1 cellular context compared by ENCODE assay signal in the genomic region with DNA sequence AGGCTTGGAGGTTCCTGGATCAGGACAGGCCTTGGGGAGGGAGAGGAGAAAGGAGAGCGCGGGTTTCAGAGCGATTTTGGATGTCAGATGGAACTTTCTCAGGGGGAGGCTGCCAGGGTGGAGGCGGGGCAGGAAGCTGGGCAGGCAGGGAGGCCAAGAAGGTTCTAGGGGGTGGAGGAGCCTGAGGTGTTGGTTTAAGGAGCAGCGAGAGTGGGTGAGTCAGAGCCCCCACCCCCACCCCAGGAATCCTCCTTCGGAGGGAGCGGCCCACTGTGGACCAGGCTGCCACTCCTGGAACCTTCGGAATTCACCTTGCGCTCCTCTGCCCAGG.
TF ChIP-seq lines count a peak whose summit lies in the region.

No MANE protein-coding gene starts in this region.

TF ChIP-seq in GM23338, 12 proteins besides CTCF, POLR2A, EP300 and RAD21:
- no peak for TF ChIP-seq ZNF462 (CRISPR knock-in tag; IDR thresholded peaks at IDR 0.05)
- no peak for TF ChIP-seq CREB1 (CRISPR knock-in tag; IDR thresholded peaks at IDR 0.05; ENCODE audit: low read depth)
- TF ChIP-seq ZNF114 (CRISPR knock-in tag; IDR thresholded peaks at IDR 0.05): no peak
- no peak for TF ChIP-seq POLR2AphosphoS5 (IDR thresholded peaks at IDR 0.05; ENCODE audit: low read depth)
- TF ChIP-seq, protein P1, sequence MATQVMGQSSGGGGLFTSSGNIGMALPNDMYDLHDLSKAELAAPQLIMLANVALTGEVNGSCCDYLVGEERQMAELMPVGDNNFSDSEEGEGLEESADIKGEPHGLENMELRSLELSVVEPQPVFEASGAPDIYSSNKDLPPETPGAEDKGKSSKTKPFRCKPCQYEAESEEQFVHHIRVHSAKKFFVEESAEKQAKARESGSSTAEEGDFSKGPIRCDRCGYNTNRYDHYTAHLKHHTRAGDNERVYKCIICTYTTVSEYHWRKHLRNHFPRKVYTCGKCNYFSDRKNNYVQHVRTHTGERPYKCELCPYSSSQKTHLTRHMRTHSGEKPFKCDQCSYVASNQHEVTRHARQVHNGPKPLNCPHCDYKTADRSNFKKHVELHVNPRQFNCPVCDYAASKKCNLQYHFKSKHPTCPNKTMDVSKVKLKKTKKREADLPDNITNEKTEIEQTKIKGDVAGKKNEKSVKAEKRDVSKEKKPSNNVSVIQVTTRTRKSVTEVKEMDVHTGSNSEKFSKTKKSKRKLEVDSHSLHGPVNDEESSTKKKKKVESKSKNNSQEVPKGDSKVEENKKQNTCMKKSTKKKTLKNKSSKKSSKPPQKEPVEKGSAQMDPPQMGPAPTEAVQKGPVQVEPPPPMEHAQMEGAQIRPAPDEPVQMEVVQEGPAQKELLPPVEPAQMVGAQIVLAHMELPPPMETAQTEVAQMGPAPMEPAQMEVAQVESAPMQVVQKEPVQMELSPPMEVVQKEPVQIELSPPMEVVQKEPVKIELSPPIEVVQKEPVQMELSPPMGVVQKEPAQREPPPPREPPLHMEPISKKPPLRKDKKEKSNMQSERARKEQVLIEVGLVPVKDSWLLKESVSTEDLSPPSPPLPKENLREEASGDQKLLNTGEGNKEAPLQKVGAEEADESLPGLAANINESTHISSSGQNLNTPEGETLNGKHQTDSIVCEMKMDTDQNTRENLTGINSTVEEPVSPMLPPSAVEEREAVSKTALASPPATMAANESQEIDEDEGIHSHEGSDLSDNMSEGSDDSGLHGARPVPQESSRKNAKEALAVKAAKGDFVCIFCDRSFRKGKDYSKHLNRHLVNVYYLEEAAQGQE (IDR thresholded peaks at IDR 0.05; ENCODE audit: unreplicated experiment): no peak
- no peak for TF ChIP-seq ETS1 (IDR thresholded peaks at IDR 0.05)
- TF ChIP-seq EZH2 (IDR thresholded peaks at IDR 0.05; ENCODE audit: low read depth, unreplicated experiment): no peak
- TF ChIP-seq NANOG (IDR thresholded peaks at IDR 0.05; ENCODE audit: borderline replicate concordance): no peak
